Comparison of ENCODE assay signal across 8 cellular contexts in genomic region chr11:45804806-45805304, GRCh38. TPM values are rescaled to one million over a fixed set of nuclear protein-coding genes. Genes with fewer than 3 reads are reported as not detected.
A peak's percentile ranks its signal among the peaks of the same experiment; 100 is the strongest.
DNase-seq lines count a peak whose midpoint lies in the region; ATAC-seq, FAIRE-seq and TF ChIP-seq lines count a peak whose summit lies in the region.

TSS of gene SLC35C1 (plus strand) at chr11:45805149. CDS start at chr11:45805802, 653 bp downstream.

- TF ChIP-seq CTCF in HepG2 (CRISPR knock-in tag; IDR thresholded peaks at IDR 0.05): peak; percentile 39

- no peaks in the 10 kb centered on the region for H3K9me3 ChIP-seq in BLaER1 treated with 17β-estradiol and CSF1 and Interleukin-3, amounts not matched to agents 10 nM and 100 nM (replicated peaks in 1 of 11)
- no peaks in the 10 kb centered on the region for H3K9me3 ChIP-seq in HepG2 (ENCODE audit: low read length)

- H4K20me1 ChIP-seq in BLaER1 treated with 17β-estradiol and CSF1 and Interleukin-3, amounts not matched to agents 10 nM and 100 nM: peaks cover 9 to 38% (median 28%) of the 10 kb centered on the region in 11 experiments; a peak in 15 of 22 replicates
- no peaks in the 10 kb centered on the region; the same call in none of the 2 replicates for H4K20me1 ChIP-seq in HepG2 (ENCODE audit: insufficient read depth, low read length)

- intact Hi-C loops in HepG2 (cut with micrococcal nuclease; ENCODE audit: unreplicated experiment): loop anchor here (2.0 kb wide), 1 partner anchor 38 kb away; no protein-coding TSS in a partner anchor

- peak within 1 kb of the TSS; percentile 69 to 86 (median 78) for H3K4me3 ChIP-seq in BLaER1 treated with 17β-estradiol and CSF1 and Interleukin-3, amounts not matched to agents 10 nM and 100 nM
- H3K4me3 ChIP-seq in HepG2 (replicated peaks in 1 of 3; ENCODE audit: insufficient read depth in 1 of 3, low read depth in 2 of 3, low read length in 3 of 3): peak within 1 kb of the TSS; percentile 81 to 89 (median 82)

- peak within 1 kb of the TSS; percentile 68 to 82 (median 72) for H3K27ac ChIP-seq in BLaER1 treated with 17β-estradiol and CSF1 and Interleukin-3, amounts not matched to agents 10 nM and 100 nM
- H3K27ac ChIP-seq in HepG2 (ENCODE audit: extremely low read length, insufficient read depth, low read length): peak within 1 kb of the TSS; percentile 79

- H3K4me1 ChIP-seq in BLaER1 treated with 17β-estradiol and CSF1 and Interleukin-3, amounts not matched to agents 10 nM and 100 nM: peaks cover 42 to 52% (median 46%) of the 10 kb centered on the region in 10 experiments
- H3K4me1 ChIP-seq in HepG2 (ENCODE audit: insufficient read depth, low read length): peaks cover 37% of the 10 kb centered on the region

- 9% methylated on average over 7 of the region's 45 CpGs for WGBS in HepG2 (ENCODE audit: low lambda C conversion rate)

- POLR2A ChIA-PET in HepG2 (lab: Yijun Ruan, JAX): interaction anchor here (0.7 to 4.1 kb wide), 3 partner anchors 33 to 113 kb away, joined by 3 to 14 read pairs (median 3); partner anchors contain the start of genes CRY2 and PEX16

- ATAC-seq in HG03460 (IDR thresholded peaks at IDR 0.05; ENCODE audit: unreplicated experiment): peak; percentile 95
- ATAC-seq in HepG2: peak; percentile 92

- peak within 1 kb of the TSS; percentile 73 to 85 (median 82) for H3K9ac ChIP-seq in BLaER1 treated with 17β-estradiol and CSF1 and Interleukin-3, amounts not matched to agents 10 nM and 100 nM
- H3K9ac ChIP-seq in HepG2 (ENCODE audit: insufficient read depth, low read depth, low read length): peak within 1 kb of the TSS; percentile 80

- in situ Hi-C loops in HepG2 (cut with HindIII; ENCODE audit: extremely low pct_ligation_motif_present, low pct_unique_long_range_greater_than_20kb): no loop called here

- no peak within 1 kb of the TSS for H2AFZ ChIP-seq in HepG2 (ENCODE audit: low read length)

- no peak for TF ChIP-seq EP300 in HepG2 (IDR thresholded peaks at IDR 0.05; ENCODE audit: low read depth in 2 of 2, low read length in 2 of 2)
- no peak for TF ChIP-seq EP300 in HepG2 (CRISPR knock-in tag; IDR thresholded peaks at IDR 0.05; ENCODE audit: borderline replicate concordance)

- no TSS peak for BruUV-seq in HepG2 (replicated peaks; lab: Mats Ljungman, UMichigan)

- peaks cover 3 to 25% (median 14%) of the 10 kb centered on the region in 11 experiments; a peak in 18 of 22 replicates for H3K36me3 ChIP-seq in BLaER1 treated with 17β-estradiol and CSF1 and Interleukin-3, amounts not matched to agents 10 nM and 100 nM
- H3K36me3 ChIP-seq in HepG2 (replicated peaks in 1 of 2; ENCODE audit: control insufficient read depth in 1 of 2, insufficient read depth in 2 of 2, low read length in 2 of 2): peaks cover 0 to 7% of the 10 kb centered on the region in 2 experiments; a peak in 2 of 5 replicates

- DNase-seq in GM19240 (ENCODE audit: insufficient read length, low spot score) (peak; percentile 96), NCI-H69 (lab: John Stamatoyannopoulos, UW) (peak; percentile 99), dedifferentiated amniotic fluid mesenchymal stem cell (ENCODE audit: extremely low spot score) (peak; percentile 95), HepG2 (ENCODE audit: low spot score) (peak; percentile 88)
- DNase-seq in activated CD4-positive, alpha-beta T cell treated with anti-CD3 and anti-CD28 coated beads, Interleukin-2, amount 50 U/mL, for 1 hour: peak; percentile 95
- peak; percentile 97 for DNase-seq in stimulated activated CD4-positive, alpha-beta T cell treated with anti-CD3 and anti-CD28 coated beads, Interleukin-4, amount 100 ng/mL, for 1 hour

- peak within 1 kb of the TSS; percentile 88 to 100 (median 99) for H3K4me2 ChIP-seq in BLaER1 treated with 17β-estradiol and CSF1 and Interleukin-3, amounts not matched to agents 10 nM and 100 nM
- H3K4me2 ChIP-seq in HepG2 (ENCODE audit: low read depth, low read length): peak within 1 kb of the TSS; percentile 93

- TF ChIP-seq POLR2A in HepG2 (IDR thresholded peaks at IDR 0.05; ENCODE audit: insufficient read depth in 1 of 2, low read depth in 2 of 2, low read length in 2 of 2): peak; percentile 62 to 84; a peak in 3 of 4 replicates

- peaks cover 11% of the 10 kb centered on the region for H3K79me2 ChIP-seq in HepG2 (ENCODE audit: insufficient read depth, low read length)

- CTCF ChIA-PET in HepG2 (lab: Yijun Ruan, JAX; ENCODE audit: low intra/inter-chr PET ratio, low total read pairs): no interaction called here

- no peak for FAIRE-seq in HepG2 (lab: Jason Lieb, UNC)

- peaks cover 0 to 14% (median 5%) of the 10 kb centered on the region in 11 experiments; a peak in 6 of 22 replicates for H3K27me3 ChIP-seq in BLaER1 treated with 17β-estradiol and CSF1 and Interleukin-3, amounts not matched to agents 10 nM and 100 nM
- peaks cover 0 to 16% of the 10 kb centered on the region in 2 experiments; a peak in 1 of 5 replicates for H3K27me3 ChIP-seq in HepG2 (ENCODE audit: control insufficient read depth in 1 of 2, insufficient read depth in 2 of 2, low read length in 2 of 2)

- TF ChIP-seq RAD21 in HepG2 (CRISPR knock-in tag; IDR thresholded peaks at IDR 0.05): 0 out of 2 replicates have a peak, but pooled peaks have one; percentile 12

TF ChIP-seq in HepG2, 621 proteins besides CTCF, POLR2A, EP300 and RAD21 (continues in another document):
- TF ChIP-seq ZNF382 (CRISPR knock-in tag; IDR thresholded peaks at IDR 0.05; ENCODE audit: borderline replicate concordance) (no peak), ESRRA (CRISPR knock-in tag; IDR thresholded peaks at IDR 0.05; ENCODE audit: low read depth) (no peak), MAX (IDR thresholded peaks at IDR 0.05) (peak; percentile 73), PLSCR1 (CRISPR knock-in tag; IDR thresholded peaks at IDR 0.05; ENCODE audit: borderline replicate concordance) (no peak), ZNF34 (CRISPR knock-in tag; IDR thresholded peaks at IDR 0.05; ENCODE audit: borderline replicate concordance) (no peak), ZNF292 (CRISPR knock-in tag; IDR thresholded peaks at IDR 0.05; ENCODE audit: borderline replicate concordance, low read depth) (peak; percentile 21; the same call in 1 of the 2 replicates), ZNF781 (CRISPR knock-in tag; IDR thresholded peaks at IDR 0.05; ENCODE audit: borderline replicate concordance, not compliant biosample characterization) (peak; percentile 68), SPEN (CRISPR knock-in tag; IDR thresholded peaks at IDR 0.05; ENCODE audit: low read depth) (0 out of 2 replicates have a peak, but pooled peaks have one; percentile 10), MAF1 (CRISPR knock-in tag; IDR thresholded peaks at IDR 0.05; ENCODE audit: borderline replicate concordance) (peak; percentile 85; the same call in 1 of the 2 replicates), ZNF570 (CRISPR knock-in tag; IDR thresholded peaks at IDR 0.05; ENCODE audit: borderline replicate concordance) (no peak), KDM2A (CRISPR knock-in tag; IDR thresholded peaks at IDR 0.05; ENCODE audit: borderline replicate concordance, low read depth) (peak; percentile 69), NFIB (CRISPR knock-in tag; IDR thresholded peaks at IDR 0.05; ENCODE audit: borderline replicate concordance) (no peak)
- TF ChIP-seq, protein P1, sequence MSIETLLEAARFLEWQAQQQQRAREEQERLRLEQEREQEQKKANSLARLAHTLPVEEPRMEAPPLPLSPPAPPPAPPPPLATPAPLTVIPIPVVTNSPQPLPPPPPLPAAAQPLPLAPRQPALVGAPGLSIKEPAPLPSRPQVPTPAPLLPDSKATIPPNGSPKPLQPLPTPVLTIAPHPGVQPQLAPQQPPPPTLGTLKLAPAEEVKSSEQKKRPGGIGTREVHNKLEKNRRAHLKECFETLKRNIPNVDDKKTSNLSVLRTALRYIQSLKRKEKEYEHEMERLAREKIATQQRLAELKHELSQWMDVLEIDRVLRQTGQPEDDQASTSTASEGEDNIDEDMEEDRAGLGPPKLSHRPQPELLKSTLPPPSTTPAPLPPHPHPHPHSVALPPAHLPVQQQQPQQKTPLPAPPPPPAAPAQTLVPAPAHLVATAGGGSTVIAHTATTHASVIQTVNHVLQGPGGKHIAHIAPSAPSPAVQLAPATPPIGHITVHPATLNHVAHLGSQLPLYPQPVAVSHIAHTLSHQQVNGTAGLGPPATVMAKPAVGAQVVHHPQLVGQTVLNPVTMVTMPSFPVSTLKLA (IDR thresholded peaks at IDR 0.05): peak; percentile 74

RNA-seq across cellular contexts. Expression of gene SLC35C1, which starts in this region (rescaled TPM):
- total RNA-seq in HepG2 (2016; rRNA removed; fragmentation: Illumina TruSeq; extraction: Trizol): 6.1 and 7.0 TPM in 2 replicates
- 2.8 and 3.3 TPM in 2 replicates for total RNA-seq in HepG2 (2016; cell fraction: cytosol; rRNA removed; fragmentation: Illumina TruSeq; extraction: Trizol; ENCODE audit: low read depth)
- 5.8 and 7.5 TPM in 2 replicates for total RNA-seq in HepG2 (2016; cell fraction: insoluble cytoplasmic fraction; rRNA removed; fragmentation: Illumina TruSeq; extraction: Trizol)
- 9.9 and 10.1 TPM in 2 replicates for total RNA-seq in HepG2 (2016; cell fraction: membrane; rRNA removed; fragmentation: Illumina TruSeq; extraction: Trizol)
- total RNA-seq in HepG2 (2016; cell fraction: nucleus; rRNA removed; fragmentation: Illumina TruSeq; extraction: Trizol): 8.9 and 10.1 TPM in 2 replicates
- 2.6 and 2.9 TPM in 2 replicates for polyA plus RNA-seq in HepG2 (2011; rRNA removed)
- polyA plus RNA-seq in HepG2 (2011; cell fraction: cytosol; rRNA removed): 1.8 and 3.3 TPM in 2 replicates
- polyA plus RNA-seq in HepG2 (2011; cell fraction: nucleus; rRNA removed): 5.3 and 6.1 TPM in 2 replicates
- 5.5 and 7.2 TPM in 2 replicates for polyA plus RNA-seq in HepG2 (2012)
- polyA plus RNA-seq in HepG2 (2016; cell fraction: cytosol; fragmentation: Illumina TruSeq; extraction: Trizol; ENCODE audit: low read depth): 4.4 and 5.2 TPM in 2 replicates
- 8.6 and 9.4 TPM in 2 replicates for polyA plus RNA-seq in HepG2 (2016; cell fraction: insoluble cytoplasmic fraction; fragmentation: Illumina TruSeq; extraction: Trizol; ENCODE audit: low read depth)
- 10.8 and 11.1 TPM in 2 replicates for polyA plus RNA-seq in HepG2 (2016; cell fraction: membrane; fragmentation: Illumina TruSeq; extraction: Trizol; ENCODE audit: low read depth)
- 11.8 and 12.4 TPM in 2 replicates for polyA plus RNA-seq in HepG2 (2016; cell fraction: nucleus; fragmentation: Illumina TruSeq; extraction: Trizol; ENCODE audit: insufficient read depth, low read depth)
- polyA minus RNA-seq in HepG2 (2011; rRNA and poly(A)+ RNA removed; ENCODE audit: low replicate concordance): 22.9 and 26.1 TPM in 2 replicates
- 6.5 and 8.0 TPM in 2 replicates for polyA minus RNA-seq in HepG2 (2011; cell fraction: cytosol; rRNA and poly(A)+ RNA removed)
- polyA minus RNA-seq in HepG2 (2011; cell fraction: nucleus; rRNA and poly(A)+ RNA removed): 3.4 and 5.5 TPM in 2 replicates

Comparison
In these comparisons a context has a peak if more than half of its experiments do, and no peak if none do; other contexts are left out.
1. Peak in every context shown above with its lines: DNase-seq, ATAC-seq, H3K4me3 ChIP-seq and H3K27ac ChIP-seq.